ENCODE assay signal across 14 cellular contexts in the genomic region with DNA sequence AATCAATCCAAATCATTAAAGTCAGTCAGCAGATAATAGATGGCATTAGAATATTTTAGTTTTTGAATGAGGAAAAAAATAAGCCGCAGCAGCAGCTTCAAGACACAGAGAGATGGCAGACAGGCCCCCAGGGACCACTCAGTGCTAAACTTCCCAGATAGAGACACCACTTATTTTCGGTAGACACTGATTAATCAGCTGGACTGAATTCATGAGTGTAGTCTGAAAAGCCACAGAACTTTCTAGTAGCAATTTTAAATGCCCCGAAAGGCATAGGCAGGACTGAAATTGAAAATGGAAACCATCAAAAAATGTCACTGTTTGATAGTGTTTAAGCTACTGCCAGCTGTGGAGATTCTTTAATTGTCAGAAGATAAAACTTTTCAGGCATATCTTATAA. TPM values are rescaled to one million over a fixed set of nuclear protein-coding genes. Genes with fewer than 3 reads are reported as not detected.
DNase-seq lines count a peak whose midpoint lies in the region; ATAC-seq and TF ChIP-seq lines count a peak whose summit lies in the region.
"Had no signal": no experiment of that assay in that cellular context is flagged by ENCODE, and none has a peak within 500 bp of the region (broad histone marks: within the 10 kb centered on the region; RNA-seq: fewer than 3 reads in every experiment).

No MANE protein-coding gene starts in this region.

- no peak overlapping the region for H3K4me3 Mint-ChIP-seq in CD4-positive, CD25-positive, alpha-beta regulatory T cell
- H3K4me3 Mint-ChIP-seq: IgD-negative memory B cell had no signal

- H3K27ac ChIP-seq in CD4-positive, CD25-positive, alpha-beta regulatory T cell (ENCODE audit: insufficient read depth, low read length, poor library complexity, severe bottlenecking), result no peak overlapping the region
- H3K27ac ChIP-seq in left ventricle myocardium inferior (replicated peaks), result no peak overlapping the region
- H3K27ac ChIP-seq in stomach, result no peak overlapping the region

- intact Hi-C loops in left ventricle myocardium inferior (cut with micrococcal nuclease), result no loop called here
- intact Hi-C loops in stomach (cut with DNase I; ENCODE audit: low total_unique reads), result no loop called here

- TF ChIP-seq CTCF in left ventricle myocardium inferior (IDR thresholded peaks at IDR 0.05; ENCODE audit: borderline replicate concordance) (no peak), stomach (IDR thresholded peaks at IDR 0.05) (no peak)

- no peak for TF ChIP-seq EP300 in stomach (IDR thresholded peaks at IDR 0.05)

- DNase-seq in CD4-positive, CD25-positive, alpha-beta regulatory T cell, result no peak
- DNase-seq in superior temporal gyrus (ENCODE audit: extremely low spot score) (no peak), NCI-H2171 (lab: John Stamatoyannopoulos, UW) (no peak), left ventricle myocardium inferior (no peak), stomach (no peak)
- DNase-seq: NCI-H1694 treated with DMSO at 0.1 percent for 48 hours, SHP77 treated with DMSO at 0.1 percent for 48 hours had no signal

- no peaks in the 10 kb centered on the region for H3K27me3 Mint-ChIP-seq in CD4-positive, CD25-positive, alpha-beta regulatory T cell
- H3K27me3 Mint-ChIP-seq: IgD-negative memory B cell, progenitor cell of endocrine pancreas had no signal

- H3K4me1 ChIP-seq in CD4-positive, CD25-positive, alpha-beta regulatory T cell (ENCODE audit: control insufficient read depth, insufficient read depth, low read length, poor library complexity, severe bottlenecking), result no peaks in the 10 kb centered on the region
- H3K4me1 ChIP-seq in left ventricle myocardium inferior, result peaks cover 31% of the 10 kb centered on the region
- H3K4me1 ChIP-seq in stomach, result peaks cover 0 to 4% (median 0%) of the 10 kb centered on the region in 4 donors

- no peaks in the 10 kb centered on the region for H3K27me3 ChIP-seq in CD4-positive, CD25-positive, alpha-beta regulatory T cell (ENCODE audit: control insufficient read depth, insufficient read depth, low read length)
- no peaks in the 10 kb centered on the region for H3K27me3 ChIP-seq in left ventricle myocardium inferior (ENCODE audit: low read depth)
- H3K27me3 ChIP-seq in stomach, result no peaks in the 10 kb centered on the region

- H3K36me3 ChIP-seq in CD4-positive, CD25-positive, alpha-beta regulatory T cell (ENCODE audit: control insufficient read depth, insufficient read depth, low read length), result peaks cover 53% of the 10 kb centered on the region
- H3K36me3 ChIP-seq in left ventricle myocardium inferior (peaks cover 44% of the 10 kb centered on the region), stomach (peaks cover 9 to 65% (median 55%) of the 10 kb centered on the region in 4 donors)

- no peaks in the 10 kb centered on the region for H3K9me3 ChIP-seq in CD4-positive, CD25-positive, alpha-beta regulatory T cell (ENCODE audit: control insufficient read depth in 2 of 2, low read length in 2 of 2)
- H3K9me3 ChIP-seq in left ventricle myocardium inferior (replicated peaks) (no peaks in the 10 kb centered on the region), stomach (no peaks in the 10 kb centered on the region)

- peaks cover 40% of the 10 kb centered on the region for H3K36me3 Mint-ChIP-seq in CD4-positive, CD25-positive, alpha-beta regulatory T cell

- ATAC-seq in CD4-positive, CD25-positive, alpha-beta regulatory T cell (ENCODE audit: low read depth in 2 of 2), result no peak
- ATAC-seq in GM19035 (IDR thresholded peaks at IDR 0.05; ENCODE audit: unreplicated experiment) (peak; percentile 46), HG02571 (IDR thresholded peaks at IDR 0.05; ENCODE audit: unreplicated experiment) (peak; percentile 63), HG03469 (IDR thresholded peaks at IDR 0.05; ENCODE audit: unreplicated experiment) (peak; percentile 43)

- H3K27ac Mint-ChIP-seq in CD4-positive, CD25-positive, alpha-beta regulatory T cell, result peak overlapping the region; percentile 57 to 77 (median 64)

- no peak for TF ChIP-seq POLR2A in stomach (IDR thresholded peaks at IDR 0.05)

- H3K4me1 Mint-ChIP-seq in CD4-positive, CD25-positive, alpha-beta regulatory T cell, result peaks cover 6 to 14% (median 14%) of the 10 kb centered on the region in 4 donors

- 50 to 80% (median 63%) methylated on average over 3 of the region's 3 CpGs for WGBS in stomach, 5 donors

- peaks cover 0 to 2% (median 0%) of the 10 kb centered on the region in 7 donors for H3K9me3 Mint-ChIP-seq in CD4-positive, CD25-positive, alpha-beta regulatory T cell
- H3K9me3 Mint-ChIP-seq: IgD-negative memory B cell had no signal

- no peak overlapping the region for H3K4me3 ChIP-seq in CD4-positive, CD25-positive, alpha-beta regulatory T cell (ENCODE audit: low read depth, low read length)
- H3K4me3 ChIP-seq in left ventricle myocardium inferior (no peak overlapping the region), stomach (no peak overlapping the region)

RNA-seq across cellular contexts. Expression of a gene that starts 3.1 kb away (rescaled TPM):
- total RNA-seq in CD4-positive, CD25-positive, alpha-beta regulatory T cell, result not detected
- polyA plus RNA-seq in CD4-positive, CD25-positive, alpha-beta regulatory T cell, result not detected
- total RNA-seq in left ventricle myocardium inferior (not detected), stomach (not detected)
- polyA plus RNA-seq in stomach, result not detected
- total RNA-seq: Daoy, frontal cortex, progenitor cell of endocrine pancreas had no signal
- polyA plus RNA-seq: IgD-negative memory B cell had no signal

RNA-seq across cellular contexts. Expression of a gene that starts 53.6 kb away (rescaled TPM):
- 17.7 TPM for total RNA-seq in CD4-positive, CD25-positive, alpha-beta regulatory T cell
- polyA plus RNA-seq in CD4-positive, CD25-positive, alpha-beta regulatory T cell, result 10 to 100 TPM; 10.5 to 26.5 (median 18.3) TPM
- total RNA-seq in left ventricle myocardium inferior, result 18.8 TPM
- total RNA-seq in stomach, result 10 to 100 TPM in 3 of 5 donors, 1 to 10 TPM in 2; 5.4 to 37.9 (median 13.4) TPM
- polyA plus RNA-seq in stomach, result 10 to 100 TPM; 13.1 to 24.1 (median 14.1) TPM

Comparison
In these comparisons a context has a peak if more than half of its experiments do, and no peak if none do; other contexts are left out.
1. ATAC-seq: peak in GM19035 (single experiment), HG02571 (single experiment) and HG03469 (single experiment); none in CD4-positive, CD25-positive, alpha-beta regulatory T cell (0 of 2).